In the genomic region with DNA sequence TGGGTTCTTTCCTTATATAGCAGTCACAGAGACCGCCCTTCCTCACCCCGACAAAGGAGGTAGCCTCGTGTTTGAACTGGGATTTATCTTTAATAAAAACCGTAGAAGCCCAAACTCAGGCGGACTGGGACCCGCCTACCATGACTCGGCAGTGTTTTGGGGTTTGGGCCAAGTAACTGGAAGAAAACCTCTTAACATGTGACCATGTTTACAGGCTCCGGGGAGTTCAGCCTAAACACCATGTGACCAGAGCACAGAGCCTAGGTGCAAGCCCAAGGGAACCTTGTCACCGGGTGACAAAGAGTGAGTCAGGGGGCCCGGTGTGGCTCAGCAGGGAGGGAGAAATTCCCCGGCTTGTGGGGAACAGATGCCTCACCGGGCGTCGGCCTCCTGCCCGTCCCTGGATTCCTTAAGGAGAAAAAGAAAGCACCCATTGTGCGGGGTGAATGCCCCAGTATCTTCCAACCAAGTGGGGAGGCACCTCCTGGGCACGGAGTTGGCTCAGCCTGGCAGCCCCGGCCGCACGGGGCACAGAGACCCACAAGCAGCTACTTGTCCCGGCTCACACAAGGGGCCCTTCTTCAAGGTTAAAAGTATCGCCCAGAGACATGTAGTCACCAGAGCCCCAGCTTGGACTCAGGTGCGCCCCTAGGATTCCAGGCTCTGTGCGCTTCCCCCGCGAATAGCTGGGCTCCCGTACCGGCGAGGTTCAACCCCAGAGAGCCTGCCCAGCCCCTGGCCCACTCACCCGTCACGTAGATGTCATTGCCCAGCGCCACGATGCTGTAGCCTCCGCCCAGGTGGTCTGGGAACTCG, we compare ENCODE assay signal across 8 cellular contexts. TPM values are rescaled to one million over a fixed set of nuclear protein-coding genes. Genes with fewer than 3 reads are reported as not detected.
DNase-seq lines count a peak whose midpoint lies in the region; ATAC-seq and TF ChIP-seq lines count a peak whose summit lies in the region.

No MANE protein-coding gene starts in this region.

- DNase-seq in ELR (ENCODE audit: low read depth) (peak; percentile 99), NOMO-1 treated with dmso at 0.1 percent for 144 hours (lab: John Stamatoyannopoulos, UW; ENCODE audit: unreplicated experiment) (peak; percentile 59), endothelial cell (ENCODE audit: low spot score) (no peak), mesothelial cell of epicardium (ENCODE audit: low spot score in 2 of 2, unreplicated experiment in 2 of 2) (peak in 1 of 2 experiments; percentile 53), middle frontal gyrus (ENCODE audit: extremely low spot score, low spot score) (no peak)
- peak; percentile 88 for DNase-seq in activated CD8-positive, alpha-beta memory T cell treated with anti-CD3 and anti-CD28 coated beads, Interleukin-2, amount 50 U/mL, for 48 hours
- DNase-seq in stimulated activated CD8-positive, alpha-beta memory T cell treated with anti-CD3 and anti-CD28 coated beads, Interleukin-2, amount 100 ng/mL, for 48 hours (ENCODE audit: low read depth in 2 of 2) = peak; percentile 60 to 78

- H3K4me3 Mint-ChIP-seq in endothelial cell (ENCODE audit: unreplicated experiment) (peak overlapping the region; percentile 88), mesothelial cell of epicardium (peak overlapping the region; percentile 92)

- H3K27ac Mint-ChIP-seq in endothelial cell (ENCODE audit: unreplicated experiment) (peak overlapping the region; percentile 42), mesothelial cell of epicardium (peak overlapping the region; percentile 94)

- H3K36me3 Mint-ChIP-seq in endothelial cell (ENCODE audit: low read depth, unreplicated experiment) (peaks cover 2% of the 10 kb centered on the region), mesothelial cell of epicardium (no peaks in the 10 kb centered on the region)

- no peak for TF ChIP-seq CTCF in endothelial cell (IDR thresholded peaks at IDR 0.05; ENCODE audit: unreplicated experiment)
- no peak for TF ChIP-seq CTCF in mesothelial cell of epicardium (IDR thresholded peaks at IDR 0.05; ENCODE audit: unreplicated experiment)

- H3K4me1 Mint-ChIP-seq in endothelial cell (ENCODE audit: unreplicated experiment) (peaks cover 18% of the 10 kb centered on the region), mesothelial cell of epicardium (peaks cover 47% of the 10 kb centered on the region)

- no peaks in the 10 kb centered on the region for H3K9me3 Mint-ChIP-seq in endothelial cell (ENCODE audit: unreplicated experiment)
- no peaks in the 10 kb centered on the region for H3K9me3 Mint-ChIP-seq in mesothelial cell of epicardium

- ATAC-seq in HG02610 (IDR thresholded peaks at IDR 0.05; ENCODE audit: unreplicated experiment) = peak; percentile 32

- H3K27me3 Mint-ChIP-seq in endothelial cell (ENCODE audit: unreplicated experiment) = peaks cover 11% of the 10 kb centered on the region
- H3K27me3 Mint-ChIP-seq in mesothelial cell of epicardium (ENCODE audit: low read depth) = no peaks in the 10 kb centered on the region

RNA-seq across cellular contexts. Expression of a gene that starts 1.4 kb away (rescaled TPM):
- total RNA-seq in endothelial cell (ENCODE audit: unreplicated experiment) (5.0 TPM), mesothelial cell of epicardium (22.0 to 25.1 TPM (median 23.4 TPM) in 3 replicates)

RNA-seq across cellular contexts. Expression of a gene that starts 12.3 kb away (rescaled TPM):
- total RNA-seq in endothelial cell (ENCODE audit: unreplicated experiment) (21.6 TPM), mesothelial cell of epicardium (33.7 to 35.0 TPM (median 34.0 TPM) in 3 replicates)

RNA-seq across cellular contexts. Expression of a gene that starts 21.5 kb away (rescaled TPM):
- total RNA-seq in endothelial cell (ENCODE audit: unreplicated experiment) (32.2 TPM), mesothelial cell of epicardium (33.6 to 41.5 TPM (median 33.8 TPM) in 3 replicates)

RNA-seq across cellular contexts. Expression of a gene that starts 23.4 kb away (rescaled TPM):
- total RNA-seq in endothelial cell (ENCODE audit: unreplicated experiment) (13.5 TPM), mesothelial cell of epicardium (19.8 to 22.9 TPM (median 20.0 TPM) in 3 replicates)

RNA-seq across cellular contexts. Expression of a gene that starts 46.1 kb away (rescaled TPM):
- total RNA-seq in endothelial cell (ENCODE audit: unreplicated experiment) = not detected
- total RNA-seq in mesothelial cell of epicardium = not detected in 3 replicates

Comparison
In these comparisons a context has a peak if more than half of its experiments do, and no peak if none do; other contexts are left out.
1. DNase-seq: peak in ELR (single experiment), NOMO-1 treated with dmso at 0.1 percent for 144 hours (single experiment), activated CD8-positive, alpha-beta memory T cell treated with anti-CD3 and anti-CD28 coated beads, Interleukin-2, amount 50 U/mL, for 48 hours (single experiment) and stimulated activated CD8-positive, alpha-beta memory T cell treated with anti-CD3 and anti-CD28 coated beads, Interleukin-2, amount 100 ng/mL, for 48 hours (2 of 2); none in endothelial cell (single experiment) and middle frontal gyrus (single experiment).